10 cellular contexts compared by ENCODE assay signal in the genomic region with DNA sequence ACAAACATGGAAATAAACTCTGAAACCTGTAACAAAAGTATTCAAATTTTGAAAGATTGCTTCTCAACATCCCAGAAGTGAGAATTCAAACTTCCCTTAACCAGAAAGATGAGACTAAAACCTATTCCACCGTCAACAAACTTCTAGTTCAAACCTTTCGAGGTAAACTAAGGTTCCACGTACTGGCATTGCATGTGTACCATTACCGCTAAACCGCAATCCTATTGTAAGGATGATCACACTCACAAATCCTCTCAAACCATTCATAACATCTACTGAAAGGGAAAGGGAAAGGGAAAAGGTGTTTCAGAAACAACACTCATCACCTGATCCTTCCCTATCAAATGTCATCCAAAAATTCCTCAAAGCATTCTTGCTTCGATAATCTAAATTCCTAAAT. TPM values are rescaled to one million over a fixed set of nuclear protein-coding genes. Genes with fewer than 3 reads are reported as not detected.
DNase-seq lines count a peak whose midpoint lies in the region; ATAC-seq, FAIRE-seq and TF ChIP-seq lines count a peak whose summit lies in the region.
"Had no signal": no experiment of that assay in that cellular context is flagged by ENCODE, and none has a peak within 500 bp of the region (broad histone marks: within the 10 kb centered on the region; RNA-seq: fewer than 3 reads in every experiment).

No MANE protein-coding gene starts in this region.

- H3K4me1 ChIP-seq in Caco-2 (peaks cover 29% of the 10 kb centered on the region), esophagus muscularis mucosa (peaks cover 49 to 78% (median 76%) of the 10 kb centered on the region in 4 donors), gastrocnemius medialis (peaks cover 41 to 44% of the 10 kb centered on the region in 2 donors)

- H3K4me3 Mint-ChIP-seq in Caco-2 (ENCODE audit: unreplicated experiment) = no peak overlapping the region
- H3K4me3 Mint-ChIP-seq: dendritic cell treated with granulocyte-macrophage colony-stimulating factor and Interleukin-4, amounts not matched to agents 40 ng/mL and 50 ng/mL, for 4 days; memory B cell had no signal

- TF ChIP-seq POLR2A in esophagus muscularis mucosa (IDR thresholded peaks at IDR 0.05; ENCODE audit: low read depth) = no peak
- TF ChIP-seq POLR2A in gastrocnemius medialis (IDR thresholded peaks at IDR 0.05) = no peak

- DNase-seq in Caco-2 = no peak
- peak; percentile 20 for DNase-seq in RCC 7860 (ENCODE audit: low spot score)
- DNase-seq in esophagus muscularis mucosa (ENCODE audit: extremely low spot score) = no peak
- no peak for DNase-seq in gastrocnemius medialis
- DNase-seq in NCI-H1694 (lab: John Stamatoyannopoulos, UW) = no peak
- no peak for DNase-seq in superior temporal gyrus (ENCODE audit: extremely low spot score)
- DNase-seq in inferior parietal cortex (ENCODE audit: extremely low spot score) = no peak

- no peaks in the 10 kb centered on the region for H3K27me3 ChIP-seq in Caco-2 (replicated peaks; ENCODE audit: control insufficient read depth, insufficient read depth, low read length)
- H3K27me3 ChIP-seq in esophagus muscularis mucosa = no peaks in the 10 kb centered on the region
- no peaks in the 10 kb centered on the region for H3K27me3 ChIP-seq in gastrocnemius medialis

- in situ Hi-C loops in gastrocnemius medialis (cut with MboI; ENCODE audit: low sequenced_read_pairs in 4 of 4) = loop anchor here in 1 of 4 donors (10.0 to 25.0 kb wide), 2 partner anchors 96 to 171 kb away; no protein-coding TSS in a partner anchor

- no peak for TF ChIP-seq CTCF in Caco-2 (IDR thresholded peaks at IDR 0.05; ENCODE audit: insufficient read depth in 1 of 2, low read depth in 1 of 2, low read length in 1 of 2, severe bottlenecking in 1 of 2, unreplicated experiment in 1 of 2)
- no peak for TF ChIP-seq CTCF in esophagus muscularis mucosa (IDR thresholded peaks at IDR 0.05)
- TF ChIP-seq CTCF in gastrocnemius medialis (IDR thresholded peaks at IDR 0.05 in 4 of 5, conservative IDR thresholded peaks at IDR 0.05 in 1 of 5) = no peak

- no peak overlapping the region for H3K4me3 ChIP-seq in Caco-2 (ENCODE audit: low read depth, low read length)
- H3K4me3 ChIP-seq in esophagus muscularis mucosa = peak overlapping the region; percentile 80 to 99 (median 94)
- H3K4me3 ChIP-seq in gastrocnemius medialis = peak overlapping the region in 1 of 4 donors; percentile 75

- peak overlapping the region; percentile 34 for H3K27ac Mint-ChIP-seq in Caco-2 (ENCODE audit: unreplicated experiment)
- H3K27ac Mint-ChIP-seq: memory B cell had no signal

- BruUV-seq in Caco-2 (replicated peaks; lab: Mats Ljungman, UMichigan) = TSS peak; percentile 17

- H3K36me3 ChIP-seq in Caco-2 (ENCODE audit: control insufficient read depth, insufficient read depth, low read length) (no peaks in the 10 kb centered on the region), esophagus muscularis mucosa (no peaks in the 10 kb centered on the region), gastrocnemius medialis (no peaks in the 10 kb centered on the region)

- peak; percentile 55 for FAIRE-seq in RCC 7860 (lab: Jason Lieb, UNC)

- no peaks in the 10 kb centered on the region for H3K27me3 Mint-ChIP-seq in Caco-2 (ENCODE audit: insufficient read depth, unreplicated experiment)
- H3K27me3 Mint-ChIP-seq: dendritic cell treated with granulocyte-macrophage colony-stimulating factor and Interleukin-4, amounts not matched to agents 40 ng/mL and 50 ng/mL, for 4 days; memory B cell had no signal

- H3K9me3 ChIP-seq in Caco-2 (no peaks in the 10 kb centered on the region), esophagus muscularis mucosa (no peaks in the 10 kb centered on the region), gastrocnemius medialis (no peaks in the 10 kb centered on the region)

- ATAC-seq in gastrocnemius medialis = no peak
- no peak for ATAC-seq in HG03520 (IDR thresholded peaks at IDR 0.05; ENCODE audit: unreplicated experiment)

- intact Hi-C loops in Caco-2 (cut with micrococcal nuclease; ENCODE audit: unreplicated experiment) (loop anchor here (5.0 kb wide), 3 partner anchors 44 to 171 kb away; no protein-coding TSS in a partner anchor), esophagus muscularis mucosa (cut with DNase I) (loop anchor here (5.0 kb wide), 2 partner anchors 99 to 171 kb away; no protein-coding TSS in a partner anchor), gastrocnemius medialis (cut with DNase I; ENCODE audit: low total_unique reads) (loop anchor here (5.0 kb wide), 1 partner anchor 186 kb away; the partner anchor contains the start of gene ARPC1A)

- POLR2A ChIA-PET in Caco-2 (lab: Charles Lee) = no interaction called here

- CTCF ChIA-PET in Caco-2 (lab: Charles Lee) = no interaction called here

- WGBS in esophagus muscularis mucosa = 78% methylated on average over 6 of the region's 6 CpGs

- TF ChIP-seq EP300 in esophagus muscularis mucosa (IDR thresholded peaks at IDR 0.05) = no peak

- peaks cover 26% of the 10 kb centered on the region for H3K4me1 Mint-ChIP-seq in Caco-2 (ENCODE audit: low read depth, unreplicated experiment)

- H3K27ac ChIP-seq in esophagus muscularis mucosa (replicated peaks in 1 of 4) (peak overlapping the region; percentile 97 to 100 (median 99)), gastrocnemius medialis (peak overlapping the region; percentile 87 to 99 (median 92))

- H3K36me3 Mint-ChIP-seq in Caco-2 (ENCODE audit: insufficient read depth, unreplicated experiment) = peaks cover 25% of the 10 kb centered on the region

- no peaks in the 10 kb centered on the region for H3K9me3 Mint-ChIP-seq in Caco-2 (ENCODE audit: unreplicated experiment)
- H3K9me3 Mint-ChIP-seq: dendritic cell treated with granulocyte-macrophage colony-stimulating factor and Interleukin-4, amounts not matched to agents 40 ng/mL and 50 ng/mL, for 4 days had no signal

RNA-seq across cellular contexts. Expression of gene SMURF1, which starts 3.1 kb away (rescaled TPM):
- total RNA-seq in Caco-2 (2022) = 22.5 and 23.0 TPM in 2 replicates
- total RNA-seq in esophagus muscularis mucosa = 10 to 100 TPM; 19.1 to 27.4 (median 23.9) TPM
- total RNA-seq in gastrocnemius medialis = 10 to 100 TPM; 15.4 to 44.8 (median 18.3) TPM
